In the genomic region with DNA sequence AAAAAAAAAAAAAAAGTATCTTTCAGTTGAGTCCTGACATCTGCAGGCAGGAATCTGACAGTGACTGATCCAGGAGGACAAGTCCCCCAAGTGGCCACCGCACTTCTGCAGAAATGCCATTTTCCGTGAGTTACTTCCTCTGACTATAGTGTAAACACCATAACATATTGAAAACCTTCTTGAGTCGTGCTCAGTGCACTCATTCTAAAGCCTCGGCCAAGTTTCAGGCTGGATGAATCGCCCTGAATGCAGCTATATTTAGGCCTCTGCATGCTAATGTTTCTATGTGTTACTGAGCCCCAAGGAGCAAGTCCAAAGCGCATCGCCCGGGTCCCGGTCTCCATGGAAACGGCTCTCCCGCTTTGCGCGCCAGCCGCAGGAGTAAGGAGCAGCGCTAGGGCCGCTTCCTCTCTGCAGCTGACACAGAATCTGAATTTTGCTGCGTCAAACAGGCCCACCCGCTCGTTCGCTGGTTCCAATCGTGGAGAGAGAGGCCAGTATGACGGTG, we compare ENCODE assay signal across 8 cellular contexts.
DNase-seq lines count a peak whose midpoint lies in the region; ATAC-seq and TF ChIP-seq lines count a peak whose summit lies in the region.

No MANE protein-coding gene starts in this region.

- H3K4me3 Mint-ChIP-seq in WTC11, result peak overlapping the region; percentile 59

- peaks cover 8% of the 10 kb centered on the region for H3K27me3 Mint-ChIP-seq in WTC11 (ENCODE audit: low read depth)

- no peaks in the 10 kb centered on the region for H3K36me3 Mint-ChIP-seq in WTC11

- 3 to 12% methylated on average over 22 of the region's 22 CpGs for WGBS in sigmoid colon, 2 donors

- DNase-seq in activated naive CD4-positive, alpha-beta T cell treated with Interleukin-2 at 50 U/mL for 16 hours, result peak; percentile 8
- no peak for DNase-seq in activated naive CD4-positive, alpha-beta T cell treated with anti-CD3 and anti-CD28 coated beads, Interleukin-2, amount 50 U/mL, for 16 hours
- DNase-seq in WTC11 (ENCODE audit: low spot score), result peak; percentile 81
- peak; percentile 49 for DNase-seq in left cardiac atrium
- peak; percentile 63 for DNase-seq in sigmoid colon
- no peak for DNase-seq in effector CD4-positive, alpha-beta T cell
- DNase-seq in NCI-H2081 (lab: John Stamatoyannopoulos, UW), result no peak
- no peak for DNase-seq in stimulated activated naive CD4-positive, alpha-beta T cell (lab: John Stamatoyannopoulos, UW)

- no peaks in the 10 kb centered on the region for H3K9me3 ChIP-seq in sigmoid colon

- H3K4me1 ChIP-seq in sigmoid colon, result peaks cover 0 to 8% (median 4%) of the 10 kb centered on the region in 4 donors

- CTCF ChIA-PET in WTC11 (lab: Charles Lee), result interaction anchor here (1.2 to 1.9 kb wide), 3 partner anchors 22 to 57 kb away, joined by 4 to 5 read pairs (median 4); no protein-coding TSS in a partner anchor

- peak overlapping the region in 2 of 4 donors; percentile 9 to 13 for H3K4me3 ChIP-seq in sigmoid colon

- peaks cover 15% of the 10 kb centered on the region for H3K4me1 Mint-ChIP-seq in WTC11

- no peak for TF ChIP-seq POLR2A in sigmoid colon (IDR thresholded peaks at IDR 0.05)

- no peaks in the 10 kb centered on the region for H3K27me3 ChIP-seq in sigmoid colon

- intact Hi-C loops in left cardiac atrium (cut with DNase I) (no loop called here), sigmoid colon (cut with DNase I) (no loop called here)

- no peak overlapping the region for H3K27ac ChIP-seq in sigmoid colon

- no peak overlapping the region for H3K27ac Mint-ChIP-seq in WTC11

- no peaks in the 10 kb centered on the region for H3K36me3 ChIP-seq in sigmoid colon

- no peak for TF ChIP-seq EP300 in sigmoid colon (IDR thresholded peaks at IDR 0.05)

- POLR2A ChIA-PET in WTC11 (lab: Charles Lee), result no interaction called here

- ATAC-seq in WTC11 (peak; percentile 94), left cardiac atrium (peak; percentile 65 to 69)

- no peak for TF ChIP-seq CTCF in WTC11 (IDR thresholded peaks at IDR 0.05)
- TF ChIP-seq CTCF in sigmoid colon (IDR thresholded peaks at IDR 0.05), result no peak

- no peaks in the 10 kb centered on the region for H3K9me3 Mint-ChIP-seq in WTC11

TF ChIP-seq in WTC11, 78 proteins besides CTCF, POLR2A, EP300 and RAD21:
- TF ChIP-seq, protein P1, sequence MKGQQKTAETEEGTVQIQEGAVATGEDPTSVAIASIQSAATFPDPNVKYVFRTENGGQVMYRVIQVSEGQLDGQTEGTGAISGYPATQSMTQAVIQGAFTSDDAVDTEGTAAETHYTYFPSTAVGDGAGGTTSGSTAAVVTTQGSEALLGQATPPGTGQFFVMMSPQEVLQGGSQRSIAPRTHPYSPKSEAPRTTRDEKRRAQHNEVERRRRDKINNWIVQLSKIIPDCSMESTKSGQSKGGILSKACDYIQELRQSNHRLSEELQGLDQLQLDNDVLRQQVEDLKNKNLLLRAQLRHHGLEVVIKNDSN (CRISPR knock-in tag; IDR thresholded peaks at IDR 0.05), result no peak
- no peak for TF ChIP-seq NFE2L1 (CRISPR knock-in tag; IDR thresholded peaks at IDR 0.05)

Comparison
In these comparisons a context has a peak if more than half of its experiments do, and no peak if none do; other contexts are left out.
1. DNase-seq: peak in activated naive CD4-positive, alpha-beta T cell treated with Interleukin-2 at 50 U/mL for 16 hours (single experiment), WTC11 (single experiment), left cardiac atrium (single experiment) and sigmoid colon (single experiment); none in activated naive CD4-positive, alpha-beta T cell treated with anti-CD3 and anti-CD28 coated beads, Interleukin-2, amount 50 U/mL, for 16 hours (single experiment), effector CD4-positive, alpha-beta T cell (single experiment), NCI-H2081 (0 of 2) and stimulated activated naive CD4-positive, alpha-beta T cell (0 of 6).